ENCODE assay signal across 2 cellular contexts in genomic region chr1:24286246-24287010, GRCh38.
TF ChIP-seq lines count a peak whose summit lies in the region.

No MANE protein-coding gene starts in this region.

TF ChIP-seq in A549, 52 proteins besides CTCF, POLR2A, EP300 and RAD21:
- TF ChIP-seq MAZ (IDR thresholded peaks at IDR 0.05; ENCODE audit: borderline replicate concordance, low read depth, low read length) (no peak), HES2 (IDR thresholded peaks at IDR 0.05) (no peak), HOXB13 (CRISPR knock-in tag; IDR thresholded peaks at IDR 0.05; ENCODE audit: low read depth) (no peak), POLR2AphosphoS2 (conservative IDR thresholded peaks at IDR 0.05; ENCODE audit: low read length) (no peak), CHD2 (IDR thresholded peaks at IDR 0.05; ENCODE audit: low read length, partially characterized antibody) (no peak), USF2 (IDR thresholded peaks at IDR 0.05) (no peak), ZFP36 (IDR thresholded peaks at IDR 0.05; ENCODE audit: borderline replicate concordance, partially characterized antibody) (no peak), ZNF302 (CRISPR knock-in tag; IDR thresholded peaks at IDR 0.05) (no peak), RNF2 (IDR thresholded peaks at IDR 0.05; ENCODE audit: borderline replicate concordance, low read depth) (no peak), HMGXB4 (CRISPR knock-in tag; IDR thresholded peaks at IDR 0.05; ENCODE audit: borderline replicate concordance) (no peak), CBX2 (IDR thresholded peaks at IDR 0.05; ENCODE audit: borderline replicate concordance, low read depth) (no peak), HDAC2 (IDR thresholded peaks at IDR 0.05) (no peak), KDM5A (IDR thresholded peaks at IDR 0.05) (no peak), MAFK (IDR thresholded peaks at IDR 0.05; ENCODE audit: partially characterized antibody) (no peak), NFE2L2 (conservative IDR thresholded peaks at IDR 0.05; ENCODE audit: low read length) (no peak), JUNB (IDR thresholded peaks at IDR 0.05) (no peak)
TF ChIP-seq in A549: peak in this region for 0.

TF ChIP-seq in IMR-90, 13 proteins besides CTCF, POLR2A, EP300 and RAD21:
- TF ChIP-seq NFE2L2 (IDR thresholded peaks at IDR 0.05; ENCODE audit: low read depth, low read length) (no peak), MAFK (IDR thresholded peaks at IDR 0.05; ENCODE audit: low read depth, low read length) (no peak), CEBPB (IDR thresholded peaks at IDR 0.05; ENCODE audit: low read depth, low read length) (no peak), RFX5 (IDR thresholded peaks at IDR 0.05; ENCODE audit: low read depth, low read length) (no peak), RCOR1 (IDR thresholded peaks at IDR 0.05; ENCODE audit: insufficient replicate concordance, low read length) (no peak), FOS (IDR thresholded peaks at IDR 0.05; ENCODE audit: low read depth, low read length) (no peak), SMC3 (IDR thresholded peaks at IDR 0.05; ENCODE audit: low read depth, low read length) (no peak), CHD1 (IDR thresholded peaks at IDR 0.05; ENCODE audit: low read depth, low read length) (no peak), BHLHE40 (IDR thresholded peaks at IDR 0.05; ENCODE audit: low read depth, low read length) (no peak), MXI1 (IDR thresholded peaks at IDR 0.05; ENCODE audit: borderline replicate concordance, low read depth, low read length) (no peak), MAZ (IDR thresholded peaks at IDR 0.05; ENCODE audit: borderline replicate concordance, low read depth, low read length) (no peak), USF2 (IDR thresholded peaks at IDR 0.05; ENCODE audit: low read depth, low read length) (no peak), ELK1 (IDR thresholded peaks at IDR 0.05; ENCODE audit: borderline replicate concordance, low read depth, low read length) (no peak)
